In genomic region chr22:43152355-43153071, GRCh38 we compare ENCODE assay signal across 8 cellular contexts. TPM values are rescaled to one million over a fixed set of nuclear protein-coding genes. Genes with fewer than 3 reads are reported as not detected.
A peak's percentile ranks its signal among the peaks of the same experiment; 100 is the strongest.
DNase-seq lines count a peak whose midpoint lies in the region; ATAC-seq and TF ChIP-seq lines count a peak whose summit lies in the region.

No MANE protein-coding gene starts in this region.

- peak overlapping the region; percentile 18 to 90 for H3K27ac Mint-ChIP-seq in natural killer cell

- H3K4me1 ChIP-seq in subcutaneous abdominal adipose tissue (ENCODE audit: control insufficient read depth in 5 of 5, insufficient read depth in 5 of 5, low read length in 5 of 5), result peaks cover 0 to 62% (median 43%) of the 10 kb centered on the region in 5 donors

- TF ChIP-seq POLR2A in erythroblast (IDR thresholded peaks at IDR 0.05; ENCODE audit: low read length), result peak; percentile 65

- H3K27ac ChIP-seq in subcutaneous abdominal adipose tissue (ENCODE audit: low read depth, low read length), result peak overlapping the region; percentile 93

- TF ChIP-seq CTCF in GM10266 (IDR thresholded peaks at IDR 0.05; ENCODE audit: control insufficient read depth, insufficient read depth, low read depth, missing control alignments) (no peak), natural killer cell (IDR thresholded peaks at IDR 0.05) (no peak)

- peak overlapping the region; percentile 65 to 80 (median 73) for H3K4me3 ChIP-seq in subcutaneous abdominal adipose tissue (ENCODE audit: low read depth in 1 of 5, low read length in 5 of 5)

- no peaks in the 10 kb centered on the region for H3K36me3 Mint-ChIP-seq in natural killer cell

- no peaks in the 10 kb centered on the region for H3K27me3 ChIP-seq in subcutaneous abdominal adipose tissue (ENCODE audit: control insufficient read depth in 5 of 5, insufficient read depth in 4 of 5, low read length in 5 of 5)

- H3K9ac ChIP-seq in subcutaneous abdominal adipose tissue (ENCODE audit: low read length in 5 of 5), result peak overlapping the region; percentile 32 to 94 (median 67)

- H3K4me3 Mint-ChIP-seq in natural killer cell, result peak overlapping the region; percentile 86

- no peaks in the 10 kb centered on the region for H3K9me3 ChIP-seq in subcutaneous abdominal adipose tissue (ENCODE audit: control insufficient read depth in 5 of 5, low read length in 5 of 5)

- H3K27me3 Mint-ChIP-seq in natural killer cell (ENCODE audit: low read depth in 2 of 2), result no peaks in the 10 kb centered on the region

- H3K9me3 Mint-ChIP-seq in natural killer cell, result no peaks in the 10 kb centered on the region

- ATAC-seq in natural killer cell (peak; percentile 69 to 77 (median 76)), HG03175 (IDR thresholded peaks at IDR 0.05; ENCODE audit: unreplicated experiment) (no peak)

- H3K4me1 Mint-ChIP-seq in natural killer cell, result peaks cover 27 to 33% of the 10 kb centered on the region in 2 donors

- intact Hi-C loops in natural killer cell (cut with micrococcal nuclease), result loop anchor here (5.0 kb wide), 1 partner anchor 35 kb away; the partner anchor contains the start of gene TTLL12

- H3K36me3 ChIP-seq in subcutaneous abdominal adipose tissue (ENCODE audit: control insufficient read depth in 5 of 5, insufficient read depth in 5 of 5, low read length in 5 of 5), result peaks cover 0 to 2% (median 0%) of the 10 kb centered on the region in 5 donors

- peak; percentile 61 for DNase-seq in GM10266 (ENCODE audit: extremely low spot score)
- peak; percentile 53 for DNase-seq in NCI-H226
- peak; percentile 48 for DNase-seq in activated T-cell treated with anti-CD3 and anti-CD28 coated beads for 48 hours (ENCODE audit: low read depth)
- DNase-seq in erythroblast (lab: John Stamatoyannopoulos, UW), result peak in 1 of 2 experiments; percentile 25
- DNase-seq in natural killer cell, result peak; percentile 44
- no peak for DNase-seq in NK-92 treated with Interleukin-12 subunit alpha and Interleukin-12 subunit beta, amount 100 ng/mL, for 24 hours (lab: John Stamatoyannopoulos, UW)

RNA-seq across cellular contexts. Expression of gene TSPO, which starts 1.2 kb away (rescaled TPM):
- total RNA-seq in natural killer cell, result 10 to 100 TPM; 52.1 to 81.7 (median 59.3) TPM

RNA-seq across cellular contexts. Expression of gene MCAT, which starts 9.3 kb away (rescaled TPM):
- 10 to 100 TPM in 1 of 3 donors, 1 to 10 TPM in 2; 6.5 to 12.4 (median 9.3) TPM for total RNA-seq in natural killer cell

RNA-seq across cellular contexts. Expression of gene TTLL12, which starts 34.4 kb away (rescaled TPM):
- total RNA-seq in natural killer cell, result 10 to 100 TPM in 2 of 3 donors, 1 to 10 TPM in 1; 9.3 to 15.5 (median 13.7) TPM

RNA-seq across cellular contexts. Expression of gene BIK, which starts 42.0 kb away (rescaled TPM):
- total RNA-seq in natural killer cell, result 1 to 10 TPM in 1 of 3 donors, under 1 TPM in 1, not detected in 1; 0.28 to 1.2 TPM
